Comparison of ENCODE assay signal across 12 cellular contexts in the genomic region with DNA sequence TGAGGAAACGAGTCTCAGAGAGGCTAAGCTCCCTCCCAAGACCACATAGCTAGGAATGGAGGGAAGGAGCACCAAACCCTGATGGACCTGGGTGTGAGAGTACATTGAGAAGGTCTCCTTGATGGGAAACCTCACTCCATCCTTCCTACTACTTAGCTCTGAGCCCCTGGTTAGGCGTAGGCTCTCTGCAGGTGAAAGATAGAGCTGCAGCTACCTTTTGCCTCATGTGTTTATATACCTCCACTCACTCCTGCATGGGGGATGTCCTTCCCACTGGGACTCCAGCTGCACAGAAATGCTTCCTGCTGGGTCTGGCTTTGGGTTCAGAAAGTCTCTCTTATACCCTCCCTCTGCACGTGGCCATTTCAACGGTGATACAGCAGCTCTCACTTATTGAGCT.
DNase-seq lines count a peak whose midpoint lies in the region; ATAC-seq, FAIRE-seq and TF ChIP-seq lines count a peak whose summit lies in the region.
"Had no signal": no experiment of that assay in that cellular context is flagged by ENCODE, and none has a peak within 500 bp of the region (broad histone marks: within the 10 kb centered on the region; RNA-seq: fewer than 3 reads in every experiment).

No MANE protein-coding gene starts in this region.

- peak overlapping the region; percentile 50 for H3K4me2 ChIP-seq in HepG2 (ENCODE audit: low read depth, low read length)
- H3K4me2 ChIP-seq in Karpas-422 (ENCODE audit: low read depth, low read length, poor library complexity, severe bottlenecking): peak overlapping the region; percentile 66

- 14% methylated on average over 4 of the region's 4 CpGs for WGBS in HepG2 (ENCODE audit: low lambda C conversion rate)
- 67% methylated on average over 3 of the region's 4 CpGs for WGBS in right lobe of liver (ENCODE audit: insufficient coverage, low coverage, low lambda C conversion rate, missing lambda C conversion rate)

- H3K4me1 ChIP-seq in HepG2 (ENCODE audit: insufficient read depth, low read length) (peaks cover 15% of the 10 kb centered on the region), right lobe of liver (no peaks in the 10 kb centered on the region), Karpas-422 (ENCODE audit: low read length) (peaks cover 27% of the 10 kb centered on the region)

- TF ChIP-seq EP300 in HepG2 (IDR thresholded peaks at IDR 0.05; ENCODE audit: low read depth in 2 of 2, low read length in 2 of 2): no peak
- no peak for TF ChIP-seq EP300 in HepG2 (CRISPR knock-in tag; IDR thresholded peaks at IDR 0.05; ENCODE audit: borderline replicate concordance)

- H3K4me3 ChIP-seq in HepG2 (replicated peaks in 1 of 3; ENCODE audit: insufficient read depth in 1 of 3, low read depth in 2 of 3, low read length in 3 of 3) (no peak overlapping the region), right lobe of liver (no peak overlapping the region), Karpas-422 (ENCODE audit: low read length) (peak overlapping the region; percentile 24; the same call in 1 of the 2 replicates), coronary artery (no peak overlapping the region)

- no peaks in the 10 kb centered on the region for H4K20me1 ChIP-seq in HepG2 (ENCODE audit: insufficient read depth, low read length)
- no peaks in the 10 kb centered on the region for H4K20me1 ChIP-seq in Karpas-422 (ENCODE audit: insufficient read depth, low read depth, low read length)

- in situ Hi-C loops in HepG2 (cut with HindIII; ENCODE audit: extremely low pct_ligation_motif_present, low pct_unique_long_range_greater_than_20kb): no loop called here

- no peak for TF ChIP-seq CTCF in HepG2 (CRISPR knock-in tag; IDR thresholded peaks at IDR 0.05)
- TF ChIP-seq CTCF in right lobe of liver (IDR thresholded peaks at IDR 0.05): no peak
- no peak for TF ChIP-seq CTCF in coronary artery (IDR thresholded peaks at IDR 0.05)

- no peak for TF ChIP-seq RAD21 in HepG2 (CRISPR knock-in tag; IDR thresholded peaks at IDR 0.05)

- H3K9me3 ChIP-seq in HepG2 (ENCODE audit: low read length) (no peaks in the 10 kb centered on the region), right lobe of liver (no peaks in the 10 kb centered on the region), Karpas-422 (ENCODE audit: low read length) (no peaks in the 10 kb centered on the region)

- H3K27me3 ChIP-seq in HepG2 (ENCODE audit: control insufficient read depth in 1 of 2, insufficient read depth in 2 of 2, low read length in 2 of 2) (no peaks in the 10 kb centered on the region; a peak in 1 of 5 replicates), right lobe of liver (no peaks in the 10 kb centered on the region), Karpas-422 (ENCODE audit: low read length) (no peaks in the 10 kb centered on the region)

- POLR2A ChIA-PET in HepG2 (lab: Yijun Ruan, JAX): no interaction called here

- DNase-seq in HepG2 (ENCODE audit: low spot score) (no peak), right lobe of liver (no peak), Karpas-422 (no peak), ecto neural progenitor cell (ENCODE audit: low spot score) (peak; percentile 7), islet precursor cell (no peak), coronary artery (ENCODE audit: low spot score) (no peak)
- DNase-seq: CD8-positive, alpha-beta memory T cell; DMS53; GF-D8 had no signal

- CTCF ChIA-PET in HepG2 (lab: Yijun Ruan, JAX; ENCODE audit: low intra/inter-chr PET ratio, low total read pairs): no interaction called here

- no peaks in the 10 kb centered on the region for H3K9me2 ChIP-seq in Karpas-422 (replicated peaks; ENCODE audit: insufficient read depth, low read length)

- intact Hi-C loops in HepG2 (cut with micrococcal nuclease; ENCODE audit: unreplicated experiment) (no loop called here), right lobe of liver (cut with DNase I) (no loop called here)

- H3K36me3 ChIP-seq in HepG2 (replicated peaks in 1 of 2; ENCODE audit: control insufficient read depth in 1 of 2, insufficient read depth in 2 of 2, low read length in 2 of 2) (no peaks in the 10 kb centered on the region), right lobe of liver (no peaks in the 10 kb centered on the region), Karpas-422 (ENCODE audit: insufficient read depth, low read length) (no peaks in the 10 kb centered on the region)

- H3K79me2 ChIP-seq in HepG2 (ENCODE audit: insufficient read depth, low read length): no peaks in the 10 kb centered on the region
- no peaks in the 10 kb centered on the region for H3K79me2 ChIP-seq in Karpas-422 (ENCODE audit: low read length)

- no peak overlapping the region for H3K27ac ChIP-seq in HepG2 (ENCODE audit: extremely low read length, insufficient read depth, low read length)
- H3K27ac ChIP-seq in right lobe of liver: no peak overlapping the region
- no peak overlapping the region; the same call in 1 of the 2 replicates for H3K27ac ChIP-seq in Karpas-422 (ENCODE audit: low read length)
- no peak overlapping the region for H3K27ac ChIP-seq in coronary artery

- no TSS peak for BruUV-seq in HepG2 (replicated peaks; lab: Mats Ljungman, UMichigan)

- H3K9ac ChIP-seq in HepG2 (ENCODE audit: insufficient read depth, low read depth, low read length) (no peak overlapping the region), Karpas-422 (ENCODE audit: low read length) (no peak overlapping the region)

- H2AFZ ChIP-seq in HepG2 (ENCODE audit: low read length) (no peak overlapping the region), Karpas-422 (ENCODE audit: low read length) (peak overlapping the region; percentile 7)

- no peak for TF ChIP-seq POLR2A in HepG2 (IDR thresholded peaks at IDR 0.05; ENCODE audit: insufficient read depth in 1 of 2, low read depth in 2 of 2, low read length in 2 of 2)
- TF ChIP-seq POLR2A in right lobe of liver (IDR thresholded peaks at IDR 0.05): no peak

- FAIRE-seq in HepG2 (lab: Jason Lieb, UNC): no peak
- FAIRE-seq: H54 had no signal

- peak; percentile 57 for ATAC-seq in HepG2
- ATAC-seq in right lobe of liver: no peak
- ATAC-seq in GM18873 (IDR thresholded peaks at IDR 0.05; ENCODE audit: low FRiP score, unreplicated experiment): no peak
- ATAC-seq: HCT116 had no signal

TF ChIP-seq in HepG2, 621 proteins besides CTCF, POLR2A, EP300 and RAD21 (continues in another document):
- TF ChIP-seq EED (CRISPR knock-in tag; IDR thresholded peaks at IDR 0.05): no peak
- no peak for TF ChIP-seq CHD2 (IDR thresholded peaks at IDR 0.05; ENCODE audit: low read depth, low read length)
- no peak for TF ChIP-seq ZNF577 (CRISPR knock-in tag; IDR thresholded peaks at IDR 0.05; ENCODE audit: borderline replicate concordance, low read depth)
- TF ChIP-seq ONECUT2 (CRISPR knock-in tag; IDR thresholded peaks at IDR 0.05): no peak
- no peak for TF ChIP-seq ZNF549 (CRISPR knock-in tag; IDR thresholded peaks at IDR 0.05)
- TF ChIP-seq ZKSCAN8 (CRISPR knock-in tag; IDR thresholded peaks at IDR 0.05; ENCODE audit: borderline replicate concordance): no peak
- TF ChIP-seq BHLHE40 (IDR thresholded peaks at IDR 0.05; ENCODE audit: low read length): no peak
- TF ChIP-seq ZNF891 (CRISPR knock-in tag; IDR thresholded peaks at IDR 0.05): no peak
- TF ChIP-seq PPARG (CRISPR knock-in tag; conservative IDR thresholded peaks at IDR 0.05): no peak
- no peak for TF ChIP-seq ZBTB3 (CRISPR knock-in tag; IDR thresholded peaks at IDR 0.05; ENCODE audit: borderline replicate concordance, low read depth)
- TF ChIP-seq, protein P1, sequence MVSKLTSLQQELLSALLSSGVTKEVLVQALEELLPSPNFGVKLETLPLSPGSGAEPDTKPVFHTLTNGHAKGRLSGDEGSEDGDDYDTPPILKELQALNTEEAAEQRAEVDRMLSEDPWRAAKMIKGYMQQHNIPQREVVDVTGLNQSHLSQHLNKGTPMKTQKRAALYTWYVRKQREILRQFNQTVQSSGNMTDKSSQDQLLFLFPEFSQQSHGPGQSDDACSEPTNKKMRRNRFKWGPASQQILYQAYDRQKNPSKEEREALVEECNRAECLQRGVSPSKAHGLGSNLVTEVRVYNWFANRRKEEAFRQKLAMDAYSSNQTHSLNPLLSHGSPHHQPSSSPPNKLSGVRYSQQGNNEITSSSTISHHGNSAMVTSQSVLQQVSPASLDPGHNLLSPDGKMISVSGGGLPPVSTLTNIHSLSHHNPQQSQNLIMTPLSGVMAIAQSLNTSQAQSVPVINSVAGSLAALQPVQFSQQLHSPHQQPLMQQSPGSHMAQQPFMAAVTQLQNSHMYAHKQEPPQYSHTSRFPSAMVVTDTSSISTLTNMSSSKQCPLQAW (CRISPR knock-in tag; IDR thresholded peaks at IDR 0.05): no peak
- TF ChIP-seq ZNF383 (CRISPR knock-in tag; IDR thresholded peaks at IDR 0.05; ENCODE audit: borderline replicate concordance): no peak
- TF ChIP-seq, protein P2, sequence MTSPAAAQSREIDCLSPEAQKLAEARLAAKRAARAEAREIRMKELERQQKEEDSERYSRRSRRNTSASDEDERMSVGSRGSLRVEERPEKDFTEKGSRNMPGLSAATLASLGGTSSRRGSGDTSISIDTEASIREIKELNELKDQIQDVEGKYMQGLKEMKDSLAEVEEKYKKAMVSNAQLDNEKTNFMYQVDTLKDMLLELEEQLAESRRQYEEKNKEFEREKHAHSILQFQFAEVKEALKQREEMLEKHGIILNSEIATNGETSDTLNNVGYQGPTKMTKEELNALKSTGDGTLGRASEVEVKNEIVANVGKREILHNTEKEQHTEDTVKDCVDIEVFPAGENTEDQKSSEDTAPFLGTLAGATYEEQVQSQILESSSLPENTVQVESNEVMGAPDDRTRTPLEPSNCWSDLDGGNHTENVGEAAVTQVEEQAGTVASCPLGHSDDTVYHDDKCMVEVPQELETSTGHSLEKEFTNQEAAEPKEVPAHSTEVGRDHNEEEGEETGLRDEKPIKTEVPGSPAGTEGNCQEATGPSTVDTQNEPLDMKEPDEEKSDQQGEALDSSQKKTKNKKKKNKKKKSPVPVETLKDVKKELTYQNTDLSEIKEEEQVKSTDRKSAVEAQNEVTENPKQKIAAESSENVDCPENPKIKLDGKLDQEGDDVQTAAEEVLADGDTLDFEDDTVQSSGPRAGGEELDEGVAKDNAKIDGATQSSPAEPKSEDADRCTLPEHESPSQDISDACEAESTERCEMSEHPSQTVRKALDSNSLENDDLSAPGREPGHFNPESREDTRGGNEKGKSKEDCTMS (CRISPR knock-in tag; conservative IDR thresholded peaks at IDR 0.05): no peak
- TF ChIP-seq KDM3A (CRISPR knock-in tag; IDR thresholded peaks at IDR 0.05; ENCODE audit: low read depth): no peak
